ENCODE assay signal across 26 cellular contexts in the genomic region with DNA sequence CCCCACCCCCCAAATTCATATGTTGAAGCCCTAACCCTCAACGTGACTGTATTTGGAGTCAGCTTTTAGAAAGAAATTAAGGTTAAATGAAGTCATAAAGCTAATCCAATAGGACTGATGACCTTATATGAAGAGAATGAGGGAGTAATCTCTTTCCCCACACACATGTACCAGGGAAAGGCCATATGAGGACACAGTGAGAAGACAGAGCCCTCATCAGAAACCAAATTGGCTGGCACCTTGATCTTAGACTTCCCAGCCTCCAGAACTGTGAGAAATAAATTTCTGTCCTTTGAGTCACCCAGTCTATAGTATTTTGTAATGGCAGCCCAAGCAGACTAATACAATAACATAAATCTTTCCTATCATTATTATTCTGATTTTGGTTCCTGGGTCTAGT.
"Had no signal": no experiment of that assay in that cellular context is flagged by ENCODE, and none has a peak within 500 bp of the region (broad histone marks: within the 10 kb centered on the region; RNA-seq: fewer than 3 reads in every experiment).

No MANE protein-coding gene starts in this region.

- H3K4me3 ChIP-seq: left ventricle myocardium inferior, ovary, prostate gland, thoracic aorta, vagina had no signal

- H3K36me3 ChIP-seq: left ventricle myocardium inferior, ovary, prostate gland, thoracic aorta, vagina had no signal

- H3K4me1 ChIP-seq: left ventricle myocardium inferior, prostate gland had no signal

- FAIRE-seq: colon, endometrium, frontal cortex, small intestine had no signal

- H3K9me3 ChIP-seq: ovary, prostate gland, vagina had no signal

- DNase-seq: activated CD4-positive, alpha-beta memory T cell treated with anti-CD3 and anti-CD28 coated beads, Interleukin-2, amount 10 ng/mL, durations not matched to agents 7 days and 5 days; activated CD4-positive, alpha-beta T cell treated with anti-CD3 and anti-CD28 coated beads, Interleukin-2, amount 10 ng/mL, durations not matched to agents 7 days and 5 days; activated CD4-positive, CD25-positive, alpha-beta regulatory T cell treated with anti-CD3 and anti-CD28 coated beads, Interleukin-2, amount 50 U/mL, for 72 hours; activated CD8-positive, alpha-beta memory T cell treated with anti-CD3 and anti-CD28 coated beads, Interleukin-2, amount 50 U/mL, for 48 hours; activated gamma-delta T cell; activated naive CD4-positive, alpha-beta T cell treated with anti-CD3 and anti-CD28 coated beads, Interleukin-2, amount 10 ng/mL, durations not matched to agents 7 days and 5 days; activated naive CD8-positive, alpha-beta T cell treated with anti-CD3 and anti-CD28 coated beads, Interleukin-2, amount 10 ng/mL, durations not matched to agents 7 days and 5 days; activated T-cell treated with anti-CD3 and anti-CD28 coated beads, Interleukin-2, amount 50 U/mL, for 24 hours; amygdala; effector CD8-positive, alpha-beta T cell; erythroblast; glutamatergic neuron; islet precursor cell; left ventricle myocardium inferior; ovary; retina; small intestine; stimulated activated CD4-positive, alpha-beta T cell treated with anti-CD3 and anti-CD28 coated beads, Interleukin-4, amount 100 ng/mL, for 24 hours; T-helper 2 cell; trophoblast cell had no signal

- H3K27me3 ChIP-seq: ovary, vagina had no signal

- H3K27ac ChIP-seq: left ventricle myocardium inferior, ovary, prostate gland, thoracic aorta, vagina had no signal
